8 cellular contexts compared by ENCODE assay signal in the genomic region with DNA sequence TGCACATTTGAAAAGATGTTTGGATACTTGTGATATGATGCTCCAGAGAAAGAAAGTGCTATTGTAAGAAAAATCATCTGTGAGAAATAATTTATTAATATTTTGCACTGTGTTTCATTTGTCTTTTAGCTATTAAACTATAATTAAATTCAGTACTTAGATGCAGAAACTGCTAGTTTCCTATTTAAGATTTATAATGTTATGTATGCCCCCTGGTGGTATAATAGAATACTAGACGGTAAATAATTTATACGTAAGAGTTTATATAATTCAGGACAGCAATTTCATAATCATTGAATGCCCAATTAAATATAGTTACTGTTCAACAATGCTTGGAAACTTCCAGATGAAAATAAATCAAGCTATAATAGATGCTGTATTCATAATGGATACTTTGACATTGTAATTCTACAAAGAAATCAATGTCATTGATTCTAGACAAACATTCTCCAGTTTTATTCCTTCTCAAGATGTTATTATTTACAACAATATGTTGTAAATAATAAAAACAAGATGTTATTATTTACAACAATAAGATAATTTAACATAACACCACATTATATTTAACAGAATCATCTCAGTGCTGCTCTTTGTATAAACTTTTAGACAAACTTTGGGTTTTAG.
DNase-seq lines count a peak whose midpoint lies in the region; ATAC-seq, FAIRE-seq and TF ChIP-seq lines count a peak whose summit lies in the region.

No MANE protein-coding gene starts in this region.

- POLR2A ChIA-PET in Caco-2 (lab: Charles Lee): no interaction called here

- no peaks in the 10 kb centered on the region for H3K9me3 Mint-ChIP-seq in Caco-2 (ENCODE audit: unreplicated experiment)

- DNase-seq in CD1c-positive myeloid dendritic cell (ENCODE audit: extremely low spot score) (peak; percentile 28), HTR-8/SVneo (ENCODE audit: insufficient read length, low spot score) (peak; percentile 5), SHP77 treated with DMSO at 0.1 percent for 48 hours (lab: John Stamatoyannopoulos, UW) (peak; percentile 65), fibroblast of the aortic adventitia (ENCODE audit: low read depth) (peak; percentile 67), tibial artery (no peak), Caco-2 (no peak)
- no peak for DNase-seq in stimulated activated CD4-positive, alpha-beta T cell treated with anti-CD3 and anti-CD28 coated beads, Interleukin-4, amount 100 ng/mL, for 1 hour

- ATAC-seq in GM21515 (IDR thresholded peaks at IDR 0.05; ENCODE audit: unreplicated experiment): no peak

- H3K4me1 ChIP-seq in tibial artery (peaks cover 0 to 4% (median 0%) of the 10 kb centered on the region in 4 donors), Caco-2 (no peaks in the 10 kb centered on the region)

- no peak overlapping the region for H3K27ac Mint-ChIP-seq in Caco-2 (ENCODE audit: unreplicated experiment)

- H3K4me3 Mint-ChIP-seq in Caco-2 (ENCODE audit: unreplicated experiment): no peak overlapping the region

- CTCF ChIA-PET in Caco-2 (lab: Charles Lee): interaction anchor here (0.7 kb wide), 1 partner anchor 184 kb away, joined by 5 read pairs; no protein-coding TSS in a partner anchor

- H3K9me3 ChIP-seq in tibial artery (no peaks in the 10 kb centered on the region), Caco-2 (no peaks in the 10 kb centered on the region)

- H3K4me3 ChIP-seq in fibroblast of the aortic adventitia (ENCODE audit: low read depth, low read length): no peak overlapping the region
- H3K4me3 ChIP-seq in tibial artery: no peak overlapping the region
- H3K4me3 ChIP-seq in Caco-2 (ENCODE audit: low read depth, low read length): no peak overlapping the region

- no peaks in the 10 kb centered on the region for H3K36me3 ChIP-seq in tibial artery
- no peaks in the 10 kb centered on the region for H3K36me3 ChIP-seq in Caco-2 (ENCODE audit: control insufficient read depth, insufficient read depth, low read length)

- BruUV-seq in Caco-2 (replicated peaks; lab: Mats Ljungman, UMichigan): no TSS peak

- no peaks in the 10 kb centered on the region for H3K4me1 Mint-ChIP-seq in Caco-2 (ENCODE audit: low read depth, unreplicated experiment)

- H3K27ac ChIP-seq in tibial artery: no peak overlapping the region

- H3K36me3 Mint-ChIP-seq in Caco-2 (ENCODE audit: insufficient read depth, unreplicated experiment): no peaks in the 10 kb centered on the region

- intact Hi-C loops in tibial artery (cut with DNase I; ENCODE audit: low total_unique reads) (loop anchor here (10.0 kb wide), 1 partner anchor 921 kb away; no protein-coding TSS in a partner anchor), Caco-2 (cut with micrococcal nuclease; ENCODE audit: unreplicated experiment) (loop anchor here (1.0 kb wide), 1 partner anchor 184 kb away; no protein-coding TSS in a partner anchor)

- peak; percentile 45 for TF ChIP-seq CTCF in fibroblast of the aortic adventitia (IDR thresholded peaks at IDR 0.05; ENCODE audit: insufficient read depth, low read length)
- TF ChIP-seq CTCF in tibial artery (IDR thresholded peaks at IDR 0.05): peak; percentile 45 to 54
- peak in 1 of 2 experiments; percentile 46 for TF ChIP-seq CTCF in Caco-2 (IDR thresholded peaks at IDR 0.05; ENCODE audit: insufficient read depth in 1 of 2, low read depth in 1 of 2, low read length in 1 of 2, severe bottlenecking in 1 of 2, unreplicated experiment in 1 of 2)

- peaks cover 5% of the 10 kb centered on the region for H3K27me3 Mint-ChIP-seq in Caco-2 (ENCODE audit: insufficient read depth, unreplicated experiment)

- FAIRE-seq in HTR-8/SVneo (lab: Jason Lieb, UNC): no peak

- H3K27me3 ChIP-seq in tibial artery (no peaks in the 10 kb centered on the region), Caco-2 (replicated peaks; ENCODE audit: control insufficient read depth, insufficient read depth, low read length) (no peaks in the 10 kb centered on the region)

Comparison
In these comparisons a context has a peak if more than half of its experiments do, and no peak if none do; other contexts are left out.
1. DNase-seq: peak in CD1c-positive myeloid dendritic cell (single experiment), HTR-8/SVneo (single experiment), SHP77 treated with DMSO at 0.1 percent for 48 hours (single experiment) and fibroblast of the aortic adventitia (single experiment); none in tibial artery (0 of 2), stimulated activated CD4-positive, alpha-beta T cell treated with anti-CD3 and anti-CD28 coated beads, Interleukin-4, amount 100 ng/mL, for 1 hour (single experiment) and Caco-2 (0 of 2).